Comparison of ENCODE assay signal across 8 cellular contexts in the genomic region with DNA sequence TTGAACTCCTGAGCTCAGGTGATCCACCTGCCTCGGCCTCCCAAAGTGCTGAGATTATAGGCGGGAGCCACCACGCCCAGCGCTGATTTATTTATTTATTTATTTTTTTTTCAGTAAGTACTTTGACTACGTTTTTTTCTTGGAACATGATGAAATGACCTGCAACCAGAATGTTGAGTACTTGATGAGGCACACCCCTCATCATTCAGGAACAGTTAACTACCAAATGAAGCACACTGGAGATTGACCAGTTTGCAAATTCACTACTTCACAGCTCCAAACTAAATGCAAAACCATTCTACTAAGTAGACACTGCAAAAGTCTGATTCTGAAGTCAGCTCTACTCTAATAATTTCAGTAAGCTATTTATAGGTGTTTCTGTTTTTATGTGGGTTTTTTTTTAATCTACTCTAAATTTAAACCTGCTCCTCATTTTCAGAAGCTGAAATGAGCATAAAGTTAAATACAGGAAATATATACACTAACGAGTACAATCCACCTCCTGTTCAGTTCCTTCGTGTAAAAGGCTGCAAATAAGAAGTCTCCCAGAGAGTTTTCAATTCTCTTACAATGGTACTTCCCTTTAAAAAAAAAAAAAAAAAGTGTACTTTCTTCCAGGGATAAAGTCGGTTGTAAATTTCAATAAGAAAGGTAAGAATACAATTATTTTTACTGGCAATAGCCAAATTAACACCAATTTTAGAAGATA. TPM values are rescaled to one million over a fixed set of nuclear protein-coding genes. Genes with fewer than 3 reads are reported as not detected.
DNase-seq lines count a peak whose midpoint lies in the region; ATAC-seq and TF ChIP-seq lines count a peak whose summit lies in the region.

No MANE protein-coding gene starts in this region.

- no peaks in the 10 kb centered on the region for H3K9me3 ChIP-seq in upper lobe of left lung

- DNase-seq in activated naive CD4-positive, alpha-beta T cell treated with anti-CD3 and anti-CD28 coated beads, Interleukin-2, amount 10 ng/mL, durations not matched to agents 7 days and 5 days: no peak
- DNase-seq in activated naive CD4-positive, alpha-beta T cell (lab: John Stamatoyannopoulos, UW): no peak
- DNase-seq in activated CD8-positive, alpha-beta T cell treated with anti-CD3 and anti-CD28 coated beads, Interleukin-2, amount 10 ng/mL, durations not matched to agents 7 days and 5 days: no peak
- DNase-seq in immature natural killer cell (no peak), upper lobe of left lung (no peak), omental fat pad (ENCODE audit: low spot score) (no peak), lower leg skin (ENCODE audit: low spot score in 2 of 2) (no peak)

- H3K36me3 Mint-ChIP-seq in activated naive CD4-positive, alpha-beta T cell treated with anti-CD3 and anti-CD28 coated beads, Interleukin-2, amount 10 ng/mL, durations not matched to agents 7 days and 5 days: peaks cover 12% of the 10 kb centered on the region
- H3K36me3 Mint-ChIP-seq in activated CD8-positive, alpha-beta T cell treated with anti-CD3 and anti-CD28 coated beads, Interleukin-2, amount 10 ng/mL, durations not matched to agents 7 days and 5 days (ENCODE audit: low read depth): peaks cover 22% of the 10 kb centered on the region
- H3K36me3 Mint-ChIP-seq in immature natural killer cell: peaks cover 0 to 4% (median 0%) of the 10 kb centered on the region in 3 donors

- ATAC-seq in activated CD8-positive, alpha-beta T cell treated with anti-CD3 and anti-CD28 coated beads, Interleukin-2, amount 10 ng/mL, durations not matched to agents 7 days and 5 days: no peak
- ATAC-seq in upper lobe of left lung (ENCODE audit: low FRiP score in 2 of 2) (no peak), GM21576 (IDR thresholded peaks at IDR 0.05; ENCODE audit: unreplicated experiment) (no peak), omental fat pad (ENCODE audit: low FRiP score) (no peak)

- POLR2A ChIA-PET in activated CD8-positive, alpha-beta T cell treated with anti-CD3 and anti-CD28 coated beads, Interleukin-2, amount 10 ng/mL, durations not matched to agents 7 days and 5 days (lab: Charles Lee): interaction anchor here (2.3 kb wide), 1 partner anchor 52 kb away, joined by 9 read pairs; the partner anchor contains the start of gene NFU1

- H3K27ac Mint-ChIP-seq in activated naive CD4-positive, alpha-beta T cell treated with anti-CD3 and anti-CD28 coated beads, Interleukin-2, amount 10 ng/mL, durations not matched to agents 7 days and 5 days: peak overlapping the region; percentile 80
- H3K27ac Mint-ChIP-seq in activated CD8-positive, alpha-beta T cell treated with anti-CD3 and anti-CD28 coated beads, Interleukin-2, amount 10 ng/mL, durations not matched to agents 7 days and 5 days: no peak overlapping the region
- H3K27ac Mint-ChIP-seq in immature natural killer cell: peak overlapping the region; percentile 68 to 89 (median 86)

- H3K4me3 ChIP-seq in upper lobe of left lung (peak overlapping the region; percentile 75 to 97 (median 88)), lower leg skin (ENCODE audit: low read depth, poor library complexity, severe bottlenecking) (no peak overlapping the region)

- H3K4me1 Mint-ChIP-seq in activated naive CD4-positive, alpha-beta T cell treated with anti-CD3 and anti-CD28 coated beads, Interleukin-2, amount 10 ng/mL, durations not matched to agents 7 days and 5 days: peaks cover 50% of the 10 kb centered on the region
- H3K4me1 Mint-ChIP-seq in activated CD8-positive, alpha-beta T cell treated with anti-CD3 and anti-CD28 coated beads, Interleukin-2, amount 10 ng/mL, durations not matched to agents 7 days and 5 days (ENCODE audit: low read depth): peaks cover 42% of the 10 kb centered on the region
- H3K4me1 Mint-ChIP-seq in immature natural killer cell: peaks cover 34 to 57% of the 10 kb centered on the region in 2 donors

- H3K27me3 Mint-ChIP-seq in activated naive CD4-positive, alpha-beta T cell treated with anti-CD3 and anti-CD28 coated beads, Interleukin-2, amount 10 ng/mL, durations not matched to agents 7 days and 5 days: no peaks in the 10 kb centered on the region
- H3K27me3 Mint-ChIP-seq in activated CD8-positive, alpha-beta T cell treated with anti-CD3 and anti-CD28 coated beads, Interleukin-2, amount 10 ng/mL, durations not matched to agents 7 days and 5 days (ENCODE audit: low read depth): peaks cover 2% of the 10 kb centered on the region
- no peaks in the 10 kb centered on the region for H3K27me3 Mint-ChIP-seq in immature natural killer cell (ENCODE audit: low read depth in 3 of 3)

- WGBS in upper lobe of left lung, 2 donors: 50 to 52% methylated on average over 8 of the region's 8 CpGs
- WGBS in lower leg skin, 2 donors: 35 to 37% methylated on average over 8 of the region's 8 CpGs

- no peaks in the 10 kb centered on the region for H3K27me3 ChIP-seq in upper lobe of left lung

- peak overlapping the region in 2 of 4 donors; percentile 88 to 94 for H3K27ac ChIP-seq in upper lobe of left lung

- peaks cover 17 to 64% (median 38%) of the 10 kb centered on the region in 4 donors for H3K4me1 ChIP-seq in upper lobe of left lung

- CTCF ChIA-PET in activated naive CD4-positive, alpha-beta T cell treated with anti-CD3 and anti-CD28 coated beads, Interleukin-2, amount 10 ng/mL, durations not matched to agents 7 days and 5 days (lab: Charles Lee): interaction anchor here (0.7 to 2.0 kb wide), 5 partner anchors 9 to 54 kb away, joined by 3 to 16 read pairs (median 3); partner anchors contain the start of gene NFU1
- CTCF ChIA-PET in activated CD8-positive, alpha-beta T cell treated with anti-CD3 and anti-CD28 coated beads, Interleukin-2, amount 10 ng/mL, durations not matched to agents 7 days and 5 days (lab: Charles Lee): interaction anchor here (0.6 to 2.1 kb wide), 8 partner anchors 10 to 840 kb away, joined by 3 to 14 read pairs (median 3); partner anchors contain the start of gene NFU1

- TF ChIP-seq POLR2A in upper lobe of left lung (IDR thresholded peaks at IDR 0.05) (no peak), lower leg skin (IDR thresholded peaks at IDR 0.05) (no peak)

- peak in 1 of 4 donors; percentile 51 for TF ChIP-seq EP300 in upper lobe of left lung (IDR thresholded peaks at IDR 0.05)

- intact Hi-C loops in lower leg skin (cut with DNase I; ENCODE audit: low total_unique reads): no loop called here

- no peaks in the 10 kb centered on the region for H3K9me3 Mint-ChIP-seq in activated naive CD4-positive, alpha-beta T cell treated with anti-CD3 and anti-CD28 coated beads, Interleukin-2, amount 10 ng/mL, durations not matched to agents 7 days and 5 days
- H3K9me3 Mint-ChIP-seq in activated CD8-positive, alpha-beta T cell treated with anti-CD3 and anti-CD28 coated beads, Interleukin-2, amount 10 ng/mL, durations not matched to agents 7 days and 5 days (ENCODE audit: insufficient read depth): no peaks in the 10 kb centered on the region
- no peaks in the 10 kb centered on the region for H3K9me3 Mint-ChIP-seq in immature natural killer cell

- H3K36me3 ChIP-seq in upper lobe of left lung: no peaks in the 10 kb centered on the region

- TF ChIP-seq CTCF in upper lobe of left lung (IDR thresholded peaks at IDR 0.05) (no peak), omental fat pad (IDR thresholded peaks at IDR 0.05) (no peak), lower leg skin (IDR thresholded peaks at IDR 0.05) (no peak)

- H3K4me3 Mint-ChIP-seq in activated naive CD4-positive, alpha-beta T cell treated with anti-CD3 and anti-CD28 coated beads, Interleukin-2, amount 10 ng/mL, durations not matched to agents 7 days and 5 days: peak overlapping the region; percentile 87
- peak overlapping the region; percentile 87 for H3K4me3 Mint-ChIP-seq in activated CD8-positive, alpha-beta T cell treated with anti-CD3 and anti-CD28 coated beads, Interleukin-2, amount 10 ng/mL, durations not matched to agents 7 days and 5 days
- peak overlapping the region; percentile 80 to 92 (median 91) for H3K4me3 Mint-ChIP-seq in immature natural killer cell

RNA-seq across cellular contexts. Expression of gene GFPT1, which starts 1.4 kb away (rescaled TPM):
- 10 to 100 TPM; 23.5 to 26.1 TPM for total RNA-seq in activated CD8-positive, alpha-beta T cell treated with anti-CD3 and anti-CD28 coated beads, Interleukin-2, amount 10 ng/mL, durations not matched to agents 7 days and 5 days
- polyA plus RNA-seq in immature natural killer cell: 10 to 100 TPM in 1 of 3 donors, 1 to 10 TPM in 2; 4.5 to 11.0 (median 5.5) TPM
- 10 to 100 TPM; 16.1 to 99.0 (median 38.5) TPM for total RNA-seq in upper lobe of left lung
- 100 to 1,000 TPM in 1 of 4 donors, 10 to 100 TPM in 3; 32.9 to 105 (median 54.5) TPM for total RNA-seq in omental fat pad
- 10 to 100 TPM in 3 of 4 donors, 1 to 10 TPM in 1; 9.5 to 12.4 (median 11.2) TPM for total RNA-seq in lower leg skin

RNA-seq across cellular contexts. Expression of gene NFU1, which starts 51.6 kb away (rescaled TPM):
- 10 to 100 TPM; 27.8 to 30.4 TPM for total RNA-seq in activated CD8-positive, alpha-beta T cell treated with anti-CD3 and anti-CD28 coated beads, Interleukin-2, amount 10 ng/mL, durations not matched to agents 7 days and 5 days
- 100 to 1,000 TPM in 2 of 3 donors, 10 to 100 TPM in 1; 67.2 to 130 (median 126) TPM for polyA plus RNA-seq in immature natural killer cell
- total RNA-seq in upper lobe of left lung: 10 to 100 TPM; 23.0 to 49.8 (median 38.6) TPM
- 10 to 100 TPM; 36.5 to 84.8 (median 47.3) TPM for total RNA-seq in omental fat pad
- total RNA-seq in lower leg skin: 10 to 100 TPM; 12.8 to 28.1 (median 17.9) TPM
